In the genomic region with DNA sequence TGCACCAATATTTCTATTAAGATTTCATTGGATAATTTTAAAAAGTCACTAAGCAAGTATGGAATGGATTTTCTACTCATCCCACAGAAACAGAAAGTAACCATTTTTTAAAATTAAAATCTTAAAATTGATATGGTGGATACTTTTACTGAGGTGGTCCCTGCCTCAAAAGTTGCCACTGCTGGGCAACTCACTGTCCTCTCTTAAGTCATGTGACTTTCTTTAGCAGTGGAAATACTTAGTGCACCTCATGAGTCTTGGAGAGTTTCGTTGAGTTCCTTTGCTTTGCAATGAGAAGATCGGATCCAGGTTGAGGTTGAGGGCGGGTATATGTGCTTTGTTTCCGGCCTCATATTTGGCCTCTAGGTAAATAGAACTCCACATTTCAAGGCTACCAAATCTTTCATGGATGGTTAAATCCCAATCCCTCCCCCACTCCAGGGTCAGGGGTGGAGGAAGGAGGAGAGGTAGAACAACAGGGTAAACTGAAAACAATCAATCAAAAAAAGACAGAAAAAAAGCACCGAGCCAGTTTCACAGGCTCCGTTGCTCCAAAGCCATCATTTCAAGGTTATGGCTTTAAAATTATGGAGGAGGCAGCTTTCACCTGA, we compare ENCODE assay signal across 21 cellular contexts. TPM values are rescaled to one million over a fixed set of nuclear protein-coding genes. Genes with fewer than 3 reads are reported as not detected.
DNase-seq lines count a peak whose midpoint lies in the region; ATAC-seq and TF ChIP-seq lines count a peak whose summit lies in the region.
"Had no signal": no experiment of that assay in that cellular context is flagged by ENCODE, and none has a peak within 500 bp of the region (broad histone marks: within the 10 kb centered on the region; RNA-seq: fewer than 3 reads in every experiment).

No MANE protein-coding gene starts in this region.

- H4K8ac ChIP-seq in mesenchymal stem cell (ENCODE audit: low read length) = no peak overlapping the region

- H3K4me3 ChIP-seq in mesenchymal stem cell (ENCODE audit: insufficient read depth in 1 of 2, low read depth in 1 of 2, low read length in 2 of 2) = no peak overlapping the region
- H3K4me3 ChIP-seq in upper lobe of right lung = no peak overlapping the region
- H3K4me3 ChIP-seq in left ventricle myocardium inferior = no peak overlapping the region
- H3K4me3 ChIP-seq: esophagus squamous epithelium, gastroesophageal sphincter had no signal

- peak overlapping the region; percentile 78 for H2AK5ac ChIP-seq in mesenchymal stem cell (ENCODE audit: low read length, severe bottlenecking)

- peaks cover 24% of the 10 kb centered on the region for H3K4me1 Mint-ChIP-seq in activated naive CD8-positive, alpha-beta T cell treated with anti-CD3 and anti-CD28 coated beads, Interleukin-2, amount 50 U/mL, for 24 hours
- peaks cover 19% of the 10 kb centered on the region for H3K4me1 Mint-ChIP-seq in activated naive CD8-positive, alpha-beta T cell treated with anti-CD3 and anti-CD28 coated beads for 36 hours
- H3K4me1 Mint-ChIP-seq in activated T-helper 2 cell treated with anti-CD3 and anti-CD28 coated beads, Interferon-gamma antibody, Interleukin-2, Interleukin-4, amounts not matched to agents 10 μg/mL and 5 μg/mL and 100 μg/mL, durations not matched to agents 14 hours and 24 hours and 36 hours (ENCODE audit: low read depth) = peaks cover 37% of the 10 kb centered on the region

- no peaks in the 10 kb centered on the region for H3K79me1 ChIP-seq in mesenchymal stem cell (replicated peaks; ENCODE audit: low read length, poor library complexity, severe bottlenecking)

- H3K27me3 ChIP-seq in mesenchymal stem cell (ENCODE audit: control insufficient read depth in 1 of 2, insufficient read depth in 1 of 2, low read length in 2 of 2) (no peaks in the 10 kb centered on the region), upper lobe of right lung (no peaks in the 10 kb centered on the region), left ventricle myocardium inferior (ENCODE audit: low read depth) (no peaks in the 10 kb centered on the region)
- H3K27me3 ChIP-seq: esophagus squamous epithelium, gastroesophageal sphincter had no signal

- peak overlapping the region; percentile 27 for H2BK120ac ChIP-seq in mesenchymal stem cell (ENCODE audit: low read depth, low read length)

- peak overlapping the region in 1 of 2 experiments; percentile 87 for H2BK12ac ChIP-seq in mesenchymal stem cell (ENCODE audit: low read length in 2 of 2)

- no peak overlapping the region for H3K9ac ChIP-seq in mesenchymal stem cell (ENCODE audit: low read length)

- no peak overlapping the region for H4K91ac ChIP-seq in mesenchymal stem cell (ENCODE audit: low read length)

- no peak overlapping the region for H3K18ac ChIP-seq in mesenchymal stem cell (ENCODE audit: low read depth in 1 of 2, low read length in 2 of 2)

- no peak overlapping the region for H2AFZ ChIP-seq in mesenchymal stem cell (ENCODE audit: low read depth, low read length)

- no peak overlapping the region for H3K14ac ChIP-seq in mesenchymal stem cell (ENCODE audit: low read length in 2 of 2)

- no peak overlapping the region for H3K4ac ChIP-seq in mesenchymal stem cell (ENCODE audit: low read depth in 1 of 2, low read length in 2 of 2)

- H3K9me3 Mint-ChIP-seq in activated naive CD8-positive, alpha-beta T cell treated with anti-CD3 and anti-CD28 coated beads, Interleukin-2, amount 50 U/mL, for 24 hours = no peaks in the 10 kb centered on the region
- no peaks in the 10 kb centered on the region for H3K9me3 Mint-ChIP-seq in activated naive CD8-positive, alpha-beta T cell treated with anti-CD3 and anti-CD28 coated beads for 36 hours
- no peaks in the 10 kb centered on the region for H3K9me3 Mint-ChIP-seq in activated T-helper 2 cell treated with anti-CD3 and anti-CD28 coated beads, Interferon-gamma antibody, Interleukin-2, Interleukin-4, amounts not matched to agents 10 μg/mL and 5 μg/mL and 100 μg/mL, durations not matched to agents 14 hours and 24 hours and 36 hours
- H3K9me3 Mint-ChIP-seq: naive thymus-derived CD8-positive, alpha-beta T cell; stimulated activated memory B cell treated with anti-CD40 and anti-IgM and Interleukin-4, amounts not matched to agents 10 μg/mL and 1 μg/mL and 100 μg/mL, for 72 hours had no signal

- no peak overlapping the region for H3K4me2 ChIP-seq in mesenchymal stem cell (ENCODE audit: low read length, poor library complexity, severe bottlenecking)

- TF ChIP-seq CTCF in upper lobe of right lung (IDR thresholded peaks at IDR 0.05) = no peak
- no peak for TF ChIP-seq CTCF in left ventricle myocardium inferior (IDR thresholded peaks at IDR 0.05; ENCODE audit: borderline replicate concordance)

- H3K4me1 ChIP-seq in mesenchymal stem cell (ENCODE audit: control insufficient read depth, insufficient read depth, low read depth, low read length) = peaks cover 9% of the 10 kb centered on the region
- peaks cover 36% of the 10 kb centered on the region for H3K4me1 ChIP-seq in upper lobe of right lung
- peaks cover 25% of the 10 kb centered on the region for H3K4me1 ChIP-seq in left ventricle myocardium inferior

- intact Hi-C loops in activated T-helper 2 cell treated with anti-CD3 and anti-CD28 coated beads, Interferon-gamma antibody, Interleukin-2, Interleukin-4, amounts not matched to agents 10 μg/mL and 5 μg/mL and 100 μg/mL, durations not matched to agents 14 hours and 24 hours and 36 hours (cut with micrococcal nuclease) = loop anchor here (2.0 to 5.0 kb wide), 3 partner anchors 35 to 130 kb away; no protein-coding TSS in a partner anchor
- intact Hi-C loops in upper lobe of right lung (cut with DNase I) = no loop called here
- intact Hi-C loops in left ventricle myocardium inferior (cut with micrococcal nuclease) = no loop called here

- H3K27ac Mint-ChIP-seq in activated naive CD8-positive, alpha-beta T cell treated with anti-CD3 and anti-CD28 coated beads, Interleukin-2, amount 50 U/mL, for 24 hours = peak overlapping the region; percentile 74
- no peak overlapping the region for H3K27ac Mint-ChIP-seq in activated naive CD8-positive, alpha-beta T cell treated with anti-CD3 and anti-CD28 coated beads for 36 hours
- peak overlapping the region; percentile 47 for H3K27ac Mint-ChIP-seq in activated T-helper 2 cell treated with anti-CD3 and anti-CD28 coated beads, Interferon-gamma antibody, Interleukin-2, Interleukin-4, amounts not matched to agents 10 μg/mL and 5 μg/mL and 100 μg/mL, durations not matched to agents 14 hours and 24 hours and 36 hours
- H3K27ac Mint-ChIP-seq: B cell; naive thymus-derived CD8-positive, alpha-beta T cell; stimulated activated memory B cell treated with anti-CD40 and anti-IgM and Interleukin-4, amounts not matched to agents 10 μg/mL and 1 μg/mL and 100 μg/mL, for 72 hours had no signal

- H3K9me3 ChIP-seq in mesenchymal stem cell (ENCODE audit: control insufficient read depth, low read length) (no peaks in the 10 kb centered on the region), upper lobe of right lung (no peaks in the 10 kb centered on the region), left ventricle myocardium inferior (replicated peaks) (no peaks in the 10 kb centered on the region)
- H3K9me3 ChIP-seq: esophagus squamous epithelium, gastroesophageal sphincter had no signal

- 96% methylated on average over 4 of the region's 6 CpGs for WGBS in mesenchymal stem cell

- H3K36me3 Mint-ChIP-seq in activated naive CD8-positive, alpha-beta T cell treated with anti-CD3 and anti-CD28 coated beads, Interleukin-2, amount 50 U/mL, for 24 hours (ENCODE audit: low read depth) = peaks cover 1% of the 10 kb centered on the region
- H3K36me3 Mint-ChIP-seq in activated naive CD8-positive, alpha-beta T cell treated with anti-CD3 and anti-CD28 coated beads for 36 hours = peaks cover 2% of the 10 kb centered on the region
- peaks cover 14% of the 10 kb centered on the region for H3K36me3 Mint-ChIP-seq in activated T-helper 2 cell treated with anti-CD3 and anti-CD28 coated beads, Interferon-gamma antibody, Interleukin-2, Interleukin-4, amounts not matched to agents 10 μg/mL and 5 μg/mL and 100 μg/mL, durations not matched to agents 14 hours and 24 hours and 36 hours (ENCODE audit: low read depth)

- no peaks in the 10 kb centered on the region for H3K36me3 ChIP-seq in mesenchymal stem cell (ENCODE audit: control insufficient read depth in 1 of 2, insufficient read depth in 2 of 2, low read depth in 1 of 2, low read length in 2 of 2)
- H3K36me3 ChIP-seq in upper lobe of right lung = no peaks in the 10 kb centered on the region
- H3K36me3 ChIP-seq in left ventricle myocardium inferior = no peaks in the 10 kb centered on the region
- H3K36me3 ChIP-seq: esophagus squamous epithelium, gastroesophageal sphincter had no signal

- no peak for ATAC-seq in activated naive CD8-positive, alpha-beta T cell treated with anti-CD3 and anti-CD28 coated beads, Interleukin-2, amount 50 U/mL, for 24 hours
- no peak for ATAC-seq in upper lobe of right lung
- no peak for ATAC-seq in GM21367 (IDR thresholded peaks at IDR 0.05; ENCODE audit: unreplicated experiment)
- ATAC-seq: gastroesophageal sphincter; naive thymus-derived CD8-positive, alpha-beta T cell; stimulated activated memory B cell treated with anti-CD40 and anti-IgM and Interleukin-4, amounts not matched to agents 10 μg/mL and 1 μg/mL and 100 μg/mL, for 72 hours had no signal

- no peak for DNase-seq in activated naive CD8-positive, alpha-beta T cell treated with anti-CD3 and anti-CD28 coated beads, Interleukin-2, amount 50 U/mL, for 24 hours
- no peak for DNase-seq in activated naive CD8-positive, alpha-beta T cell treated with anti-CD3 and anti-CD28 coated beads for 36 hours
- no peak for DNase-seq in activated T-helper 2 cell treated with anti-CD3 and anti-CD28 coated beads, Interferon-gamma antibody, Interleukin-2, Interleukin-4, amounts not matched to agents 10 μg/mL and 5 μg/mL and 100 μg/mL, durations not matched to agents 14 hours and 24 hours and 36 hours (ENCODE audit: low spot score)
- no peak for DNase-seq in mesenchymal stem cell
- DNase-seq in upper lobe of right lung = no peak
- DNase-seq in NCI-H1092 (lab: John Stamatoyannopoulos, UW) = no peak
- DNase-seq in left ventricle myocardium inferior = no peak
- DNase-seq: activated effector memory CD4-positive, alpha-beta T cell treated with Interleukin-2 at 50 U/mL for 16 hours; DND-41; esophagus squamous epithelium; Kasumi-1; naive thymus-derived CD8-positive, alpha-beta T cell; NCI-H1930; NCI-H345; posterior cingulate gyrus; stimulated activated CD4-positive, alpha-beta T cell treated with anti-CD3 and anti-CD28 coated beads, Interleukin-2, amount 100 ng/mL, for 24 hours; T-helper 1 cell had no signal

- H2BK5ac ChIP-seq in mesenchymal stem cell (ENCODE audit: low read depth, low read length, poor library complexity, severe bottlenecking) = no peak overlapping the region

- no peaks in the 10 kb centered on the region for H3K27me3 Mint-ChIP-seq in activated naive CD8-positive, alpha-beta T cell treated with anti-CD3 and anti-CD28 coated beads, Interleukin-2, amount 50 U/mL, for 24 hours
- H3K27me3 Mint-ChIP-seq in activated naive CD8-positive, alpha-beta T cell treated with anti-CD3 and anti-CD28 coated beads for 36 hours = no peaks in the 10 kb centered on the region
- no peaks in the 10 kb centered on the region for H3K27me3 Mint-ChIP-seq in activated T-helper 2 cell treated with anti-CD3 and anti-CD28 coated beads, Interferon-gamma antibody, Interleukin-2, Interleukin-4, amounts not matched to agents 10 μg/mL and 5 μg/mL and 100 μg/mL, durations not matched to agents 14 hours and 24 hours and 36 hours (ENCODE audit: low read depth)
- H3K27me3 Mint-ChIP-seq: B cell; stimulated activated memory B cell treated with anti-CD40 and anti-IgM and Interleukin-4, amounts not matched to agents 10 μg/mL and 1 μg/mL and 100 μg/mL, for 72 hours had no signal

- H3K23ac ChIP-seq in mesenchymal stem cell (ENCODE audit: low read length in 2 of 2) = no peak overlapping the region

- no peak overlapping the region for H2BK15ac ChIP-seq in mesenchymal stem cell (ENCODE audit: low read depth, poor library complexity, severe bottlenecking)

- H3K4me3 Mint-ChIP-seq in activated naive CD8-positive, alpha-beta T cell treated with anti-CD3 and anti-CD28 coated beads, Interleukin-2, amount 50 U/mL, for 24 hours = no peak overlapping the region
- no peak overlapping the region for H3K4me3 Mint-ChIP-seq in activated naive CD8-positive, alpha-beta T cell treated with anti-CD3 and anti-CD28 coated beads for 36 hours
- no peak overlapping the region for H3K4me3 Mint-ChIP-seq in activated T-helper 2 cell treated with anti-CD3 and anti-CD28 coated beads, Interferon-gamma antibody, Interleukin-2, Interleukin-4, amounts not matched to agents 10 μg/mL and 5 μg/mL and 100 μg/mL, durations not matched to agents 14 hours and 24 hours and 36 hours (ENCODE audit: low read depth)
- H3K4me3 Mint-ChIP-seq: B cell; naive thymus-derived CD8-positive, alpha-beta T cell; stimulated activated memory B cell treated with anti-CD40 and anti-IgM and Interleukin-4, amounts not matched to agents 10 μg/mL and 1 μg/mL and 100 μg/mL, for 72 hours had no signal

- no peak overlapping the region for H3K27ac ChIP-seq in mesenchymal stem cell (ENCODE audit: low read length, poor library complexity, severe bottlenecking)
- peak overlapping the region; percentile 58 for H3K27ac ChIP-seq in upper lobe of right lung
- no peak overlapping the region for H3K27ac ChIP-seq in left ventricle myocardium inferior (replicated peaks)

RNA-seq across cellular contexts. Expression of a gene that starts 39.5 kb away (rescaled TPM):
- 10 to 100 TPM; 15.3 to 15.6 TPM for total RNA-seq in activated naive CD8-positive, alpha-beta T cell treated with anti-CD3 and anti-CD28 coated beads for 36 hours
- total RNA-seq in activated T-helper 2 cell treated with anti-CD3 and anti-CD28 coated beads, Interferon-gamma antibody, Interleukin-2, Interleukin-4, amounts not matched to agents 10 μg/mL and 5 μg/mL and 100 μg/mL, durations not matched to agents 14 hours and 24 hours and 36 hours = 75.7 and 82.0 TPM in 2 replicates
- 111 TPM for polyA plus RNA-seq in mesenchymal stem cell (2013, experiment 1 of 2)
- 114 TPM for polyA plus RNA-seq in mesenchymal stem cell (2013, experiment 2 of 2)
- total RNA-seq in upper lobe of right lung = 110 TPM
- 16.1 TPM for total RNA-seq in left ventricle myocardium inferior
